ENCODE assay signal across 25 cellular contexts in the genomic region with DNA sequence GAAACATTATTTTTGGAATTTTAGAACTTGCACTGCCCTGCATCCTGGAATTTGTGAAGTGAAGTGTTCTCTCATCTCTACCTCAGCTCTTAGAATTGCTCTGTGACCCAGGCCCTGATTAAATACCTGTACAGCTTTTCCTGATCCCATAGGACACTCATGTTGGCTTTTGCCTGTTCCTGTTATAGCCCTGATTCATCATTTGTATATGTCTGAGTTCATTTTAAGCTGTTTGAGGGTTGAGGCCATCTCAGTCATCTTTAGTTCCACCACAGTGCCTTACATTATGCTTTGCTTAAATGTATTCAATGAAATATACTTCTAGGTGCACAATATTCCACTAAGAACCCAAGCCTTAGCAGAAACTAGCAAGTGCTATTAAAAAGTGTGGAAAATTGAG. TPM values are rescaled to one million over a fixed set of nuclear protein-coding genes. Genes with fewer than 3 reads are reported as not detected.
DNase-seq lines count a peak whose midpoint lies in the region; ATAC-seq, FAIRE-seq and TF ChIP-seq lines count a peak whose summit lies in the region.
"Had no signal": no experiment of that assay in that cellular context is flagged by ENCODE, and none has a peak within 500 bp of the region (broad histone marks: within the 10 kb centered on the region; RNA-seq: fewer than 3 reads in every experiment).

No MANE protein-coding gene starts in this region.

- no peaks in the 10 kb centered on the region for H4K20me1 ChIP-seq in GM12878 (ENCODE audit: control insufficient read depth, insufficient read depth)

- no peak for TF ChIP-seq POLR2A in GM12878 (IDR thresholded peaks at IDR 0.05; ENCODE audit: low read depth, low read length)

- no peak overlapping the region for H3K4me3 ChIP-seq in GM12878
- H3K4me3 ChIP-seq: prostate gland had no signal

- TF ChIP-seq RAD21 in GM12878 (IDR thresholded peaks at IDR 0.05; ENCODE audit: insufficient read depth, low read depth, low read length), result no peak

- no peak for DNase-seq in activated naive CD8-positive, alpha-beta T cell treated with anti-CD3 and anti-CD28 coated beads, Interleukin-2, amount 50 U/mL, for 24 hours
- DNase-seq in GM12878 (ENCODE audit: low read depth, low spot score), result no peak
- peak; percentile 53 for DNase-seq in kidney tubule cell (ENCODE audit: low spot score)
- no peak for DNase-seq in type B pancreatic cell (ENCODE audit: extremely low spot score, unreplicated experiment)
- no peak for DNase-seq in NCI-H2227 treated with DMSO at 0.1 percent for 48 hours (lab: John Stamatoyannopoulos, UW)
- no peak for DNase-seq in NCI-H524 treated with DMSO at 0.1 percent for 48 hours (lab: John Stamatoyannopoulos, UW)
- DNase-seq: activated CD8-positive, alpha-beta T cell treated with anti-CD3 and anti-CD28 coated beads for 36 hours; activated effector memory CD4-positive, alpha-beta T cell treated with Interleukin-2 at 50 U/mL for 16 hours; activated naive CD8-positive, alpha-beta T cell treated with anti-CD3 and anti-CD28 coated beads for 36 hours; AML-193; DMS79 treated with DMSO at 0.1 percent for 48 hours; glutamatergic neuron; Karpas-422; MV-4-11; NCI-H1694; NCI-H510A; Right ventricle myocardium superior; stimulated activated naive CD4-positive, alpha-beta T cell; T-helper 2 cell had no signal

- no peak for ATAC-seq in activated naive CD8-positive, alpha-beta T cell treated with anti-CD3 and anti-CD28 coated beads, Interleukin-2, amount 50 U/mL, for 24 hours
- ATAC-seq in GM12878, result no peak
- no peak for ATAC-seq in GM18868 (IDR thresholded peaks at IDR 0.05; ENCODE audit: unreplicated experiment)
- ATAC-seq: activated CD8-positive, alpha-beta T cell treated with anti-CD3 and anti-CD28 coated beads for 36 hours had no signal

- H3K36me3 ChIP-seq in GM12878 (ENCODE audit: control insufficient read depth in 2 of 2, insufficient read depth in 2 of 2, low read length in 1 of 2), result peaks cover 0 to 9% of the 10 kb centered on the region in 2 experiments; a peak in 2 of 4 replicates
- H3K36me3 ChIP-seq: prostate gland had no signal

- no peak overlapping the region for H3K27ac ChIP-seq in GM12878 (ENCODE audit: control insufficient read depth, insufficient read depth)
- H3K27ac ChIP-seq: prostate gland had no signal

- in situ Hi-C loops in GM12878 (cut with MboI), result no loop called here

- SMC1A ChIA-PET in GM12878 (lab: Charles Lee; ENCODE audit: uncharacterized antibody, unreplicated experiment), result interaction anchor here (0.9 to 5.0 kb wide), 10 partner anchors 9 to 187 kb away, joined by 3 to 28 read pairs (median 4); no protein-coding TSS in a partner anchor

- H3K27ac Mint-ChIP-seq in activated naive CD8-positive, alpha-beta T cell, result peak overlapping the region; percentile 30
- no peak overlapping the region for H3K27ac Mint-ChIP-seq in activated naive CD8-positive, alpha-beta T cell treated with anti-CD3 and anti-CD28 coated beads, Interleukin-2, amount 50 U/mL, for 24 hours
- peak overlapping the region; percentile 3 for H3K27ac Mint-ChIP-seq in type B pancreatic cell
- H3K27ac Mint-ChIP-seq: activated CD8-positive, alpha-beta T cell treated with anti-CD3 and anti-CD28 coated beads for 36 hours; activated naive CD8-positive, alpha-beta T cell treated with anti-CD3 and anti-CD28 coated beads for 36 hours had no signal

- intact Hi-C loops in GM12878 (cut with micrococcal nuclease; ENCODE audit: unreplicated experiment), result no loop called here

- no peak for FAIRE-seq in GM12878 (lab: Jason Lieb, UNC)
- FAIRE-seq: astrocyte, urothelium cell line had no signal

- H3K4me2 ChIP-seq in GM12878 (ENCODE audit: control insufficient read depth, insufficient read depth), result no peak overlapping the region

- H2AFZ ChIP-seq in GM12878 (ENCODE audit: control insufficient read depth, low read depth, low read length), result no peak overlapping the region

- no peaks in the 10 kb centered on the region for H3K36me3 Mint-ChIP-seq in activated naive CD8-positive, alpha-beta T cell
- peaks cover 7% of the 10 kb centered on the region for H3K36me3 Mint-ChIP-seq in activated naive CD8-positive, alpha-beta T cell treated with anti-CD3 and anti-CD28 coated beads, Interleukin-2, amount 50 U/mL, for 24 hours (ENCODE audit: low read depth)
- no peaks in the 10 kb centered on the region for H3K36me3 Mint-ChIP-seq in type B pancreatic cell

- POLR2A ChIA-PET in GM12878 (lab: Charles Lee), result interaction anchor here (0.6 to 1.3 kb wide), 4 partner anchors 13 to 77 kb away, joined by 3 to 11 read pairs (median 6); no protein-coding TSS in a partner anchor

- BruUV-seq in GM12878 (replicated peaks; lab: Mats Ljungman, UMichigan), result TSS peak; percentile 20

- no peaks in the 10 kb centered on the region for H3K27me3 ChIP-seq in GM12878 (replicated peaks in 1 of 2; ENCODE audit: control insufficient read depth in 2 of 2, insufficient read depth in 2 of 2, low read length in 1 of 2)

- no peaks in the 10 kb centered on the region for H3K27me3 Mint-ChIP-seq in activated naive CD8-positive, alpha-beta T cell
- H3K27me3 Mint-ChIP-seq in activated naive CD8-positive, alpha-beta T cell treated with anti-CD3 and anti-CD28 coated beads, Interleukin-2, amount 50 U/mL, for 24 hours, result no peaks in the 10 kb centered on the region
- no peaks in the 10 kb centered on the region for H3K27me3 Mint-ChIP-seq in type B pancreatic cell
- H3K27me3 Mint-ChIP-seq: activated CD8-positive, alpha-beta T cell treated with anti-CD3 and anti-CD28 coated beads for 36 hours; activated naive CD8-positive, alpha-beta T cell treated with anti-CD3 and anti-CD28 coated beads for 36 hours; central memory CD8-positive, alpha-beta T cell had no signal

- H3K4me3 Mint-ChIP-seq in activated naive CD8-positive, alpha-beta T cell, result no peak overlapping the region
- H3K4me3 Mint-ChIP-seq in activated naive CD8-positive, alpha-beta T cell treated with anti-CD3 and anti-CD28 coated beads, Interleukin-2, amount 50 U/mL, for 24 hours, result no peak overlapping the region
- no peak overlapping the region for H3K4me3 Mint-ChIP-seq in type B pancreatic cell
- H3K4me3 Mint-ChIP-seq: activated CD8-positive, alpha-beta T cell treated with anti-CD3 and anti-CD28 coated beads for 36 hours; activated naive CD8-positive, alpha-beta T cell treated with anti-CD3 and anti-CD28 coated beads for 36 hours; central memory CD8-positive, alpha-beta T cell had no signal

- H3K4me1 Mint-ChIP-seq in activated naive CD8-positive, alpha-beta T cell (ENCODE audit: low read depth), result peaks cover 69% of the 10 kb centered on the region
- H3K4me1 Mint-ChIP-seq in activated naive CD8-positive, alpha-beta T cell treated with anti-CD3 and anti-CD28 coated beads, Interleukin-2, amount 50 U/mL, for 24 hours, result peaks cover 69% of the 10 kb centered on the region
- peaks cover 23% of the 10 kb centered on the region for H3K4me1 Mint-ChIP-seq in type B pancreatic cell (ENCODE audit: unreplicated experiment)

- peaks cover 6% of the 10 kb centered on the region for H3K4me1 ChIP-seq in GM12878 (ENCODE audit: control insufficient read depth, insufficient read depth, low read length)
- H3K4me1 ChIP-seq: prostate gland had no signal

- TF ChIP-seq CTCF in GM12878 (IDR thresholded peaks at IDR 0.05 in 2 of 3, conservative IDR thresholded peaks at IDR 0.05 in 1 of 3; ENCODE audit: control insufficient read depth in 2 of 3, extremely low read depth in 1 of 3, insufficient read depth in 1 of 3, low read depth in 3 of 3, low read length in 3 of 3) (no peak), type B pancreatic cell (conservative IDR thresholded peaks at IDR 0.05) (no peak)

- no peaks in the 10 kb centered on the region for H3K9me3 ChIP-seq in GM12878 (replicated peaks; ENCODE audit: control insufficient read depth, insufficient read depth, low read length)
- H3K9me3 ChIP-seq: prostate gland had no signal

- CTCF ChIA-PET in GM12878 (lab: Yijun Ruan, JAX), result interaction anchor here (1.0 to 2.7 kb wide), 6 partner anchors 12 to 23 kb away, joined by 3 to 21 read pairs (median 4); no protein-coding TSS in a partner anchor

- TF ChIP-seq EP300 in GM12878 (IDR thresholded peaks at IDR 0.05; ENCODE audit: borderline replicate concordance in 1 of 2, control insufficient read depth in 1 of 2, low read depth in 2 of 2, low read length in 2 of 2), result no peak

- H3K9me3 Mint-ChIP-seq in activated naive CD8-positive, alpha-beta T cell (ENCODE audit: low read depth), result no peaks in the 10 kb centered on the region
- H3K9me3 Mint-ChIP-seq in activated naive CD8-positive, alpha-beta T cell treated with anti-CD3 and anti-CD28 coated beads, Interleukin-2, amount 50 U/mL, for 24 hours, result no peaks in the 10 kb centered on the region
- no peaks in the 10 kb centered on the region for H3K9me3 Mint-ChIP-seq in type B pancreatic cell
- H3K9me3 Mint-ChIP-seq: activated CD8-positive, alpha-beta T cell treated with anti-CD3 and anti-CD28 coated beads for 36 hours; activated naive CD8-positive, alpha-beta T cell treated with anti-CD3 and anti-CD28 coated beads for 36 hours; central memory CD8-positive, alpha-beta T cell had no signal

- H3K79me2 ChIP-seq in GM12878 (ENCODE audit: control insufficient read depth, insufficient read depth, low read length), result peaks cover 65% of the 10 kb centered on the region

- RAD21 ChIA-PET in GM12878 (lab: Charles Lee; ENCODE audit: unreplicated experiment), result interaction anchor here (0.7 to 1.4 kb wide), 4 partner anchors 9 to 71 kb away, joined by 3 to 5 read pairs (median 5); no protein-coding TSS in a partner anchor

- H3K9ac ChIP-seq in GM12878 (ENCODE audit: control insufficient read depth, insufficient read depth, low read length), result no peak overlapping the region

RNA-seq across cellular contexts. Expression of a gene that starts 26.4 kb away (rescaled TPM):
- total RNA-seq in GM12878 (2013; cell fraction: nucleolus; rRNA removed), result 26.2 and 26.9 TPM in 2 replicates
- total RNA-seq in GM12878 (2014; rRNA removed) (8.2 and 10.7 TPM in 2 replicates), GM12878 (2014; rRNA removed; fragmentation: Illumina TruSeq; extraction: Trizol) (18.2 and 19.1 TPM in 2 replicates), GM12878 (2021) (34.4 and 38.0 TPM in 2 replicates), type B pancreatic cell (ENCODE audit: low replicate concordance) (66.9 and 69.0 TPM in 2 replicates)
- polyA plus RNA-seq in GM12878 (2011; ENCODE audit: low read depth), result 25.3 TPM
- polyA plus RNA-seq in GM12878 (2011; rRNA removed) (16.0 and 17.0 TPM in 2 replicates), GM12878 (2014; fragmentation: Illumina TruSeq; extraction: Trizol) (29.1 and 34.3 TPM in 2 replicates), GM12878 (2014; fragmentation: Nextera tagmentation; extraction: Ambion mirVana) (1 to 10 TPM in 1 of 2 experiments, under 1 TPM in 1; 0.90 to 1.8 TPM), GM12878 (2014; rRNA removed) (16.9 and 17.2 TPM in 2 replicates), GM12878 (2016; fragmentation: Nextera tagmentation; extraction: Ambion mirVana) (10 to 100 TPM in 1 of 2 experiments, 1 to 10 TPM in 1; 5.3 to 15.7 TPM)
- 9.5 and 13.2 TPM in 2 replicates for polyA plus RNA-seq in GM12878 (2011; cell fraction: cytosol; rRNA removed)
- 7.8 and 10.9 TPM in 2 replicates for polyA plus RNA-seq in GM12878 (2011; cell fraction: nucleus; rRNA removed)
- 50.6 and 56.3 TPM in 2 replicates for polyA plus RNA-seq in GM12878 (2012)
- 10.6 and 11.9 TPM in 2 replicates for polyA minus RNA-seq in GM12878 (2011; rRNA and poly(A)+ RNA removed)
- polyA minus RNA-seq in GM12878 (2011; cell fraction: cytosol; rRNA and poly(A)+ RNA removed), result 13.6 and 16.2 TPM in 2 replicates
- polyA minus RNA-seq in GM12878 (2011; cell fraction: nucleus; rRNA and poly(A)+ RNA removed), result 10.0 and 25.9 TPM in 2 replicates
